In genomic region chr5:158451983-158452710, GRCh38 we compare ENCODE assay signal across 1 cellular context.
TF ChIP-seq lines count a peak whose summit lies in the region.

No MANE protein-coding gene starts in this region.

TF ChIP-seq in SK-N-SH, 30 proteins besides CTCF, POLR2A, EP300 and RAD21:
- TF ChIP-seq POLR2AphosphoS5 (IDR thresholded peaks at IDR 0.05; ENCODE audit: low read depth, low read length) (no peak), MAX (IDR thresholded peaks at IDR 0.05; ENCODE audit: low read depth) (no peak), SMC3 (IDR thresholded peaks at IDR 0.05; ENCODE audit: low read depth, low read length) (no peak), CHD2 (IDR thresholded peaks at IDR 0.05; ENCODE audit: low read length, partially characterized antibody) (no peak), NRF1 (IDR thresholded peaks at IDR 0.05; ENCODE audit: low read depth, low read length) (no peak), TAF1 (IDR thresholded peaks at IDR 0.05; ENCODE audit: borderline replicate concordance, low read depth, low read length) (no peak), RCOR1 (IDR thresholded peaks at IDR 0.05; ENCODE audit: low read length) (no peak), ELF1 (IDR thresholded peaks at IDR 0.05) (no peak), MEF2A (IDR thresholded peaks at IDR 0.05; ENCODE audit: borderline replicate concordance, low read depth) (no peak), FOXJ3 (CRISPR knock-in tag; IDR thresholded peaks at IDR 0.05) (no peak), TCF12 (IDR thresholded peaks at IDR 0.05) (no peak), GABPA (IDR thresholded peaks at IDR 0.05; ENCODE audit: low read depth) (no peak), USF2 (IDR thresholded peaks at IDR 0.05; ENCODE audit: borderline replicate concordance, low read depth, low read length) (no peak)
